9 cellular contexts compared by ENCODE assay signal in the genomic region with DNA sequence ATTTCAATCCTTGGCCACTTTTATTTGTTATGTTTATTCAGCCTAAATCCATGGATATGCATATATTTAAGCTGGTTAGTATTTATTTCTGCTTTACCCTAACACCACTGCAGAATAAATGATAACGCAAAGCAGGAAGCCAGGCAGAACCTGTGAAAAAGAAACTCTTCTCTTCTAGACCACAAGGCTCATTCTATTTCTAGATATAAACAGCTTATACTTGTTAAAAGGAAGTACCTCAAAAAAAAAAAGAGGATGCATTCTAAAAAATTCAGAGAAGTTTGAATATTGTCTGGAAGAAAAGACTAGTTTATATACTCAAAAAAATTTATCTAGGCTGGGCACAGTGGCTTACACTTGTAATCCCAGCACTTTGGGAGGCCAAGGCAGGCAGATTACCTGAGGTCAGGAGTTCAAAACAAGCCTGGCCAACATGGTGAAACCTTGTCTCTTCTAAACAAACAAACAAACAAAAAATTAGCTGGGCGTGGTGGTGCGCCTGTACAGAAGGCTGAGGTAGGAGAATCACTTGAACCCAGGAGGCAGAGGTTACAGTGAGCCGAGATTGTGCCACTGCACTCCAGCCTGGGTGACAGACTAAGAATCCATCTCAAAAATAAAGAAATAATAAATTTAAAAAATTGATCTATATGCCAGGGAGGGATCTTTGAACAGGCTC.
DNase-seq lines count a peak whose midpoint lies in the region; ATAC-seq lines count a peak whose summit lies in the region.
"Had no signal": no experiment of that assay in that cellular context is flagged by ENCODE, and none has a peak within 500 bp of the region (broad histone marks: within the 10 kb centered on the region; RNA-seq: fewer than 3 reads in every experiment).

No MANE protein-coding gene starts in this region.

- no peaks in the 10 kb centered on the region for H3K4me1 ChIP-seq in HAP-1

- peak overlapping the region; percentile 82 for H3K4me3 Mint-ChIP-seq in activated naive CD8-positive, alpha-beta T cell

- H3K27me3 Mint-ChIP-seq in activated naive CD8-positive, alpha-beta T cell = no peaks in the 10 kb centered on the region

- peaks cover 55% of the 10 kb centered on the region for H3K4me1 Mint-ChIP-seq in activated naive CD8-positive, alpha-beta T cell (ENCODE audit: low read depth)

- no peaks in the 10 kb centered on the region for H3K27me3 ChIP-seq in HAP-1 (ENCODE audit: low read depth)

- no peaks in the 10 kb centered on the region for H3K36me3 ChIP-seq in HAP-1 (replicated peaks)

- H3K4me3 ChIP-seq in HAP-1 = no peak overlapping the region

- H3K9me3 ChIP-seq in HAP-1 = no peaks in the 10 kb centered on the region

- no peaks in the 10 kb centered on the region for H3K9me3 Mint-ChIP-seq in activated naive CD8-positive, alpha-beta T cell (ENCODE audit: low read depth)

- ATAC-seq in GM19463 (IDR thresholded peaks at IDR 0.05; ENCODE audit: unreplicated experiment) = peak; percentile 67
- ATAC-seq in HG03280 (IDR thresholded peaks at IDR 0.05; ENCODE audit: unreplicated experiment) = peak; percentile 84

- H3K27ac Mint-ChIP-seq in activated naive CD8-positive, alpha-beta T cell = peak overlapping the region; percentile 88

- in situ Hi-C loops in HAP-1 (cut with MboI; ENCODE audit: low sequenced_read_pairs) = no loop called here

- H3K36me3 Mint-ChIP-seq in activated naive CD8-positive, alpha-beta T cell = no peaks in the 10 kb centered on the region

- peak; percentile 60 for DNase-seq in GDM1 (lab: John Stamatoyannopoulos, UW)
- DNase-seq in AG20443 (ENCODE audit: low spot score) = no peak
- DNase-seq in HAP-1 (ENCODE audit: low spot score in 2 of 2) = no peak
- no peak for DNase-seq in SKM-1 treated with dmso at 0.1 percent for 144 hours (lab: John Stamatoyannopoulos, UW; ENCODE audit: unreplicated experiment)
- no peak for DNase-seq in NCI-H1092 (lab: John Stamatoyannopoulos, UW)
- DNase-seq: stimulated activated naive CD4-positive, alpha-beta T cell treated with Interleukin-2 at 50 U/mL for 16 hours had no signal
